34 cellular contexts compared by ENCODE assay signal in genomic region chr3:147582642-147583041, GRCh38.
"Had no signal": no experiment of that assay in that cellular context is flagged by ENCODE, and none has a peak within 500 bp of the region (broad histone marks: within the 10 kb centered on the region; RNA-seq: fewer than 3 reads in every experiment).

No MANE protein-coding gene starts in this region.

- H3K27ac ChIP-seq: adrenal gland, body of pancreas, brain microvascular endothelial cell, breast epithelium, VCaP had no signal

- DNase-seq: activated B cell treated with CpG ODN at 0.5 μM for 24 hours; activated CD4-positive, alpha-beta memory T cell treated with anti-CD3 and anti-CD28 coated beads for 36 hours; activated CD4-positive, alpha-beta T cell treated with anti-CD3 and anti-CD28 coated beads for 4 hours; activated CD4-positive, alpha-beta T cell treated with anti-CD3 and anti-CD28 coated beads, Interleukin-2, amount 10 ng/mL, durations not matched to agents 24 days and 14 days; activated CD4-positive, alpha-beta T cell treated with anti-CD3 and anti-CD28 coated beads, Interleukin-2, amount 50 U/mL, for 1 hour; activated CD4-positive, alpha-beta T cell treated with anti-CD3 and anti-CD28 coated beads, Interleukin-2, amount 50 U/mL, for 4 hours; activated CD4-positive, CD25-positive, alpha-beta regulatory T cell treated with anti-CD3 and anti-CD28 coated beads, Interleukin-2, amount 50 U/mL, for 72 hours; activated CD8-positive, alpha-beta memory T cell treated with anti-CD3 and anti-CD28 coated beads, Interleukin-2, amount 50 U/mL, for 4 hours; activated CD8-positive, alpha-beta T cell treated with anti-CD3 and anti-CD28 coated beads for 36 hours; activated effector memory CD4-positive, alpha-beta T cell treated with anti-CD3 and anti-CD28 coated beads, Interleukin-2, amount 50 U/mL, for 16 hours; activated gamma-delta T cell treated with Interleukin-2 at 50 U/mL for 16 hours; activated naive CD4-positive, alpha-beta T cell; activated naive CD4-positive, alpha-beta T cell treated with anti-CD3 and anti-CD28 coated beads for 36 hours; activated naive CD4-positive, alpha-beta T cell treated with anti-CD3 and anti-CD28 coated beads, Interleukin-2, amount 50 U/mL, for 16 hours; activated naive CD8-positive, alpha-beta T cell treated with anti-CD3 and anti-CD28 coated beads for 36 hours; activated T-cell treated with anti-CD3 and anti-CD28 coated beads for 4 hours; activated T-cell treated with anti-CD3 and anti-CD28 coated beads, Interleukin-2, amount 50 U/mL, for 1 hour; activated T-cell treated with anti-CD3 and anti-CD28 coated beads, Interleukin-2, amount 50 U/mL, for 4 hours; activated T-cell treated with anti-CD3 and anti-CD28 coated beads, Interleukin-2, amount 50 U/mL, for 72 hours; adrenal gland; amniotic stem cell; aorta; body of pancreas; brain microvascular endothelial cell; central memory CD4-positive, alpha-beta T cell; T-helper 1 cell; T-helper 2 cell; T-helper 9 cell had no signal

- ATAC-seq: activated CD8-positive, alpha-beta T cell treated with anti-CD3 and anti-CD28 coated beads for 36 hours; activated naive CD4-positive, alpha-beta T cell treated with anti-CD3 and anti-CD28 coated beads, Interleukin-2, amount 50 U/mL, for 72 hours; activated T-cell treated with anti-CD3 and anti-CD28 coated beads, Interleukin-2, amount 50 U/mL, for 4 hours; activated T-cell treated with anti-CD3 and anti-CD28 coated beads, Interleukin-2, amount 50 U/mL, for 72 hours; activated T-helper 17 cell treated with anti-CD3 and anti-CD28 coated beads, Interleukin-2, amount 50 U/mL, for 72 hours; body of pancreas had no signal

- H3K9me3 ChIP-seq: adrenal gland, body of pancreas, breast epithelium had no signal

- H3K4me3 ChIP-seq: adrenal gland, body of pancreas, breast epithelium had no signal

- H3K4me1 ChIP-seq: adrenal gland, body of pancreas, breast epithelium had no signal

- H3K36me3 ChIP-seq: adrenal gland, brain microvascular endothelial cell, breast epithelium had no signal

- H3K27me3 ChIP-seq: adrenal gland, body of pancreas, brain microvascular endothelial cell, breast epithelium had no signal

- FAIRE-seq: astrocyte, TTC549 had no signal
